ENCODE assay signal across 8 cellular contexts in the genomic region with DNA sequence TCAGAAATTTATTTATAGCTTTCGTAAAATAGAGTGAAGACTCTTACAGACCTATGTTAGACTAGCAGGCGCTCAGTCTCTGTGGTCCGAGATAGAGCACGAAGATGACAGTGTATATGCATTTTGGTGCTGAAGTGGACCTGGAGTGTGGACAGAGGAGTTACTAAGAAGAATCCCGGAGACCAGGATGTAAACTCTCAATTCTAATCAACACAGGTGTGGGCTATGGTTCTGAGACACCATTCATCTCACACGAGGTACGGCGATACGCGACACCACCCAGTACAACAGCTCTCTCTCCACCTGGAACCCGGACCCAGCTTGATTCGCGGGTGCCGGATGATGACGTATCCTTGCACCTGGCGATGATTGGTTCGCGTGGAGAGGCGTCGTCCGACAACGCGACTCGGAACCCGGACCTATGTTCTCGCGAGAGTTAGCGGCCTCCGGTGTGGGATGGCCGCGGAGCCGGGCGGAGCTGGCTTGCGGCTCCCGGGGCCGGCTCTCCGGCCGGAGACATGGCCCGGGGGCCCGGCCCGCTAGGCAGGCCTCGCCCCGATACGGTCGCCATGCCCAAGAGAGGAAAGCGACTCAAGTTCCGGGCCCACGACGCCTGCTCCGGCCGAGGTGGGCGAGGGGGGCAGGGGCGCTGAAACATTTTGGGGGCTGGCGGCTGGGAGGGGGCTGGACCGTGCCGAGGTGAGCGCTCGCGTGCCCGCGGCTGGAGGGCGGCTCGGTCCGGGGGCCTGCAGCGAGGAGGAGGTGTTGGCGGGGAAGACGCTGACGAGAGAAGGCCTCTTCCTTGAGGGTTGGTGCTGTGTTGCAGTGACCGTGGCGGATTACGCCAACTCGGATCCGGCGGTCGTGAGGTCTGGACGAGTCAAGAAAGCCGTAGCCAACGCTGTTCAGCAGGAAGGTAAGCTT. TPM values are rescaled to one million over a fixed set of nuclear protein-coding genes. Genes with fewer than 3 reads are reported as not detected.
A peak's percentile ranks its signal among the peaks of the same experiment; 100 is the strongest.
DNase-seq lines count a peak whose midpoint lies in the region; ATAC-seq, FAIRE-seq and TF ChIP-seq lines count a peak whose summit lies in the region.

A gene with protein sequence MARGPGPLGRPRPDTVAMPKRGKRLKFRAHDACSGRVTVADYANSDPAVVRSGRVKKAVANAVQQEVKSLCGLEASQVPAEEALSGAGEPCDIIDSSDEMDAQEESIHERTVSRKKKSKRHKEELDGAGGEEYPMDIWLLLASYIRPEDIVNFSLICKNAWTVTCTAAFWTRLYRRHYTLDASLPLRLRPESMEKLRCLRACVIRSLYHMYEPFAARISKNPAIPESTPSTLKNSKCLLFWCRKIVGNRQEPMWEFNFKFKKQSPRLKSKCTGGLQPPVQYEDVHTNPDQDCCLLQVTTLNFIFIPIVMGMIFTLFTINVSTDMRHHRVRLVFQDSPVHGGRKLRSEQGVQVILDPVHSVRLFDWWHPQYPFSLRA (plus strand): TSS at position 427 of the 924 bp plus-strand sequence. CDS start 92 bp downstream, at position 519.

- TF ChIP-seq CTCF in adrenal gland (IDR thresholded peaks at IDR 0.05) (no peak), heart left ventricle (IDR thresholded peaks at IDR 0.05) (no peak), type B pancreatic cell (conservative IDR thresholded peaks at IDR 0.05) (no peak)

- H3K27me3 Mint-ChIP-seq in type B pancreatic cell, result no peaks in the 10 kb centered on the region

- H3K36me3 ChIP-seq in adrenal gland (replicated peaks in 1 of 2) (peaks cover 0 to 27% of the 10 kb centered on the region in 2 donors), heart left ventricle (peaks cover 0 to 37% (median 33%) of the 10 kb centered on the region in 9 donors)

- peak; percentile 100 for FAIRE-seq in GM12891 (lab: Jason Lieb, UNC)

- H3K27me3 ChIP-seq in adrenal gland (no peaks in the 10 kb centered on the region), heart left ventricle (no peaks in the 10 kb centered on the region)

- H3K4me3 Mint-ChIP-seq in type B pancreatic cell, result peak within 1 kb of the TSS; percentile 97

- DNase-seq in GM12891 (ENCODE audit: insufficient read length, low spot score), result peak; percentile 74
- DNase-seq in NCI-H146 (lab: John Stamatoyannopoulos, UW), result peak; percentile 98
- DNase-seq in T-helper 1 cell, result peak; percentile 85 to 97 (median 92)
- DNase-seq in adrenal gland, result peak; percentile 97 to 99 (median 98)
- peak; percentile 97 to 98 (median 97) for DNase-seq in heart left ventricle
- peak; percentile 95 for DNase-seq in pons (ENCODE audit: low spot score)
- peak; percentile 96 for DNase-seq in type B pancreatic cell (ENCODE audit: extremely low spot score, unreplicated experiment)

- no peaks in the 10 kb centered on the region for H3K9me3 ChIP-seq in adrenal gland (replicated peaks in 1 of 3)
- H3K9me3 ChIP-seq in heart left ventricle, result peaks cover 0 to 4% (median 0%) of the 10 kb centered on the region in 12 donors

- peaks cover 8% of the 10 kb centered on the region for H3K36me3 Mint-ChIP-seq in type B pancreatic cell

- intact Hi-C loops in adrenal gland (cut with DNase I) (no loop called here), heart left ventricle (cut with DNase I) (loop anchor here in 3 of 10 donors (2.0 to 5.0 kb wide), 3 partner anchors 20 to 80 kb away; a partner anchor contains a TSS)

- peaks cover 7 to 27% of the 10 kb centered on the region in 2 donors for H3K4me1 ChIP-seq in adrenal gland (replicated peaks in 1 of 2)
- peaks cover 0 to 32% (median 15%) of the 10 kb centered on the region in 12 donors for H3K4me1 ChIP-seq in heart left ventricle

- peak within 1 kb of the TSS in 3 of 4 donors; percentile 45 to 88 (median 72) for H3K4me3 ChIP-seq in adrenal gland
- peak within 1 kb of the TSS; percentile 63 to 97 (median 84) for H3K4me3 ChIP-seq in heart left ventricle

- TF ChIP-seq POLR2A in GM12891 (IDR thresholded peaks at IDR 0.05; ENCODE audit: low read depth, low read length), result peak; percentile 98
- TF ChIP-seq POLR2A in adrenal gland (IDR thresholded peaks at IDR 0.05), result peak; percentile 79 to 96
- TF ChIP-seq POLR2A in heart left ventricle (IDR thresholded peaks at IDR 0.05), result peak; percentile 80 to 96

- peak within 1 kb of the TSS; percentile 100 for H3K27ac Mint-ChIP-seq in type B pancreatic cell

- peak within 1 kb of the TSS; percentile 87 to 93 (median 89) for H3K27ac ChIP-seq in adrenal gland
- H3K27ac ChIP-seq in heart left ventricle, result peak within 1 kb of the TSS; percentile 52 to 94 (median 91)

- no peaks in the 10 kb centered on the region for H3K9me3 Mint-ChIP-seq in type B pancreatic cell

- WGBS in adrenal gland, 4 donors, result 0 to 1% (median 1%) methylated on average over 19 to 78 of the region's 78 CpGs
- WGBS in heart left ventricle, 4 donors, result 0 to 1% (median 0%) methylated on average over 61 to 78 of the region's 78 CpGs

- ATAC-seq in HG02840 (IDR thresholded peaks at IDR 0.05; ENCODE audit: low FRiP score, unreplicated experiment), result peak; percentile 92
- ATAC-seq in heart left ventricle, result peak; percentile 98 to 99 (median 98)

- peaks cover 14% of the 10 kb centered on the region for H3K4me1 Mint-ChIP-seq in type B pancreatic cell (ENCODE audit: unreplicated experiment)

TF ChIP-seq in GM12891, 5 proteins besides CTCF, POLR2A, EP300 and RAD21:
- peak; percentile 99 for TF ChIP-seq POLR2AphosphoS5 (IDR thresholded peaks at IDR 0.05; ENCODE audit: low read depth, low read length)
- TF ChIP-seq TAF1 (IDR thresholded peaks at IDR 0.05; ENCODE audit: low read depth, low read length), result peak; percentile 89
- no peak for TF ChIP-seq SPI1 (IDR thresholded peaks at IDR 0.05; ENCODE audit: low read depth, low read length)
- TF ChIP-seq POU2F2 (IDR thresholded peaks at IDR 0.05; ENCODE audit: low read depth, low read length), result peak; percentile 92; the same call in 1 of the 2 replicates

RNA-seq across cellular contexts. Expression of the gene that starts here (rescaled TPM):
- polyA plus RNA-seq in GM12891 (2012; ENCODE audit: low read depth, missing spikeins), result 47.6 TPM
- 10 to 100 TPM; 44.3 to 66.1 (median 52.8) TPM for total RNA-seq in adrenal gland
- polyA plus RNA-seq in adrenal gland, result 10 to 100 TPM; 23.4 to 57.0 (median 24.4) TPM
- 10 to 100 TPM; 20.0 to 34.8 (median 29.9) TPM for total RNA-seq in heart left ventricle
- 10 to 100 TPM in 1 of 2 donors, 1 to 10 TPM in 1; 9.5 to 45.7 TPM for polyA plus RNA-seq in heart left ventricle
- total RNA-seq in type B pancreatic cell (ENCODE audit: low replicate concordance), result 75.8 and 88.2 TPM in 2 replicates

Comparison
In these comparisons a context has a peak if more than half of its experiments do, and no peak if none do; other contexts are left out.
1. Peak in every context shown above with its lines: DNase-seq, ATAC-seq, H3K4me3 ChIP-seq and H3K27ac ChIP-seq.